In genomic region chr1:2343023-2343935, GRCh38 we compare ENCODE assay signal across 17 cellular contexts.
"Had no signal": no experiment of that assay in that cellular context is flagged by ENCODE, and none has a peak within 500 bp of the region (broad histone marks: within the 10 kb centered on the region; RNA-seq: fewer than 3 reads in every experiment).

No MANE protein-coding gene starts in this region.

- DNase-seq: activated B cell treated with CpG ODN at 0.5 μM for 24 hours; activated CD4-positive, alpha-beta memory T cell treated with anti-CD3 and anti-CD28 coated beads for 36 hours; activated CD4-positive, alpha-beta T cell treated with anti-CD3 and anti-CD28 coated beads for 4 hours; dermis blood vessel endothelial cell; effector memory CD4-positive, alpha-beta T cell; hippocampal formation; stimulated activated CD4-positive, alpha-beta T cell treated with anti-CD3 and anti-CD28 coated beads, Interleukin-15, amount 100 ng/mL, for 24 hours; stimulated activated CD4-positive, alpha-beta T cell treated with anti-CD3 and anti-CD28 coated beads, Interleukin-2, amount 100 ng/mL, for 48 hours; SW 1271; T-helper 2 cell; upper lobe of right lung had no signal

- H3K27me3 ChIP-seq: esophagus muscularis mucosa, upper lobe of right lung had no signal

- H3K4me3 ChIP-seq: esophagus muscularis mucosa, skin epidermis, thoracic aorta, upper lobe of right lung had no signal

- H3K4me1 ChIP-seq: esophagus muscularis mucosa, upper lobe of right lung had no signal

- H3K4me1 Mint-ChIP-seq: activated B cell treated with CpG ODN at 0.5 μM for 24 hours had no signal

- H3K27me3 Mint-ChIP-seq: activated B cell treated with CpG ODN at 0.5 μM for 24 hours; activated CD4-positive, alpha-beta memory T cell treated with anti-CD3 and anti-CD28 coated beads for 36 hours; activated naive CD8-positive, alpha-beta T cell; memory B cell; naive thymus-derived CD8-positive, alpha-beta T cell had no signal

- H3K36me3 ChIP-seq: esophagus muscularis mucosa, thoracic aorta, upper lobe of right lung had no signal

- H3K4me3 Mint-ChIP-seq: activated B cell treated with CpG ODN at 0.5 μM for 24 hours; activated CD4-positive, alpha-beta memory T cell treated with anti-CD3 and anti-CD28 coated beads for 36 hours; activated naive CD8-positive, alpha-beta T cell; memory B cell; naive thymus-derived CD8-positive, alpha-beta T cell had no signal

- H3K9me3 Mint-ChIP-seq: activated B cell treated with CpG ODN at 0.5 μM for 24 hours; activated CD4-positive, alpha-beta memory T cell treated with anti-CD3 and anti-CD28 coated beads for 36 hours; memory B cell; naive thymus-derived CD8-positive, alpha-beta T cell had no signal

- H3K9me3 ChIP-seq: esophagus muscularis mucosa, thoracic aorta, upper lobe of right lung had no signal

- ATAC-seq: naive thymus-derived CD8-positive, alpha-beta T cell; upper lobe of right lung had no signal

- H3K36me3 Mint-ChIP-seq: activated CD4-positive, alpha-beta memory T cell treated with anti-CD3 and anti-CD28 coated beads for 36 hours; activated naive CD8-positive, alpha-beta T cell; memory B cell; naive thymus-derived CD8-positive, alpha-beta T cell had no signal

- H3K27ac Mint-ChIP-seq: activated B cell treated with CpG ODN at 0.5 μM for 24 hours; activated CD4-positive, alpha-beta memory T cell treated with anti-CD3 and anti-CD28 coated beads for 36 hours; activated naive CD8-positive, alpha-beta T cell; memory B cell; naive thymus-derived CD8-positive, alpha-beta T cell had no signal

- H3K27ac ChIP-seq: esophagus muscularis mucosa, thoracic aorta, upper lobe of right lung had no signal
